Comparison of ENCODE assay signal across 8 cellular contexts in genomic region chr1:31955917-31956736, GRCh38. TPM values are rescaled to one million over a fixed set of nuclear protein-coding genes. Genes with fewer than 3 reads are reported as not detected.
DNase-seq lines count a peak whose midpoint lies in the region; ATAC-seq and TF ChIP-seq lines count a peak whose summit lies in the region.

No MANE protein-coding gene starts in this region.

- no peaks in the 10 kb centered on the region for H3K27me3 ChIP-seq in spleen (replicated peaks in 1 of 7)

- peak; percentile 62 for ATAC-seq in HG03520 (IDR thresholded peaks at IDR 0.05; ENCODE audit: unreplicated experiment)

- intact Hi-C loops in spleen (cut with DNase I; ENCODE audit: low total_unique reads), result no loop called here

- H3K4me3 ChIP-seq in astrocyte of the cerebellum (ENCODE audit: low read depth, low read length), result no peak overlapping the region
- H3K4me3 ChIP-seq in spleen, result peak overlapping the region in 1 of 8 donors; percentile 29

- TF ChIP-seq CTCF in astrocyte of the cerebellum (IDR thresholded peaks at IDR 0.05; ENCODE audit: low read depth, low read length, missing control alignments) (peak; percentile 52), spleen (IDR thresholded peaks at IDR 0.05 in 8 of 11, conservative IDR thresholded peaks at IDR 0.05 in 3 of 11) (peak; percentile 17 to 67 (median 43))

- in situ Hi-C loops in astrocyte of the cerebellum (cut with HindIII; ENCODE audit: low sequenced_read_pairs), result loop anchor here (25.0 kb wide), 2 partner anchors 169 to 294 kb away; no protein-coding TSS in a partner anchor

- WGBS in spleen, 5 donors, result 47 to 61% (median 52%) methylated on average over 10 to 11 of the region's 11 CpGs

- no peaks in the 10 kb centered on the region for H3K9me3 ChIP-seq in spleen

- H3K27ac ChIP-seq in spleen, result peak overlapping the region; percentile 37 to 95 (median 84)

- H3K4me1 ChIP-seq in spleen, result peaks cover 31 to 96% (median 63%) of the 10 kb centered on the region in 6 donors

- peak; percentile 46 for TF ChIP-seq POLR2A in GM19099 (IDR thresholded peaks at IDR 0.05; ENCODE audit: extremely low read depth, insufficient read length, low read depth)
- no peak for TF ChIP-seq POLR2A in spleen (IDR thresholded peaks at IDR 0.05)

- H3K36me3 ChIP-seq in spleen, result no peaks in the 10 kb centered on the region

- DNase-seq in AG08395 (ENCODE audit: low spot score) (peak; percentile 93), T-helper 22 cell (ENCODE audit: low read depth) (peak; percentile 71), astrocyte of the cerebellum (ENCODE audit: low read depth) (peak; percentile 98), iPS-NIHi11 (ENCODE audit: low spot score) (peak; percentile 43), spleen (peak; percentile 88), NCI-H526 treated with DMSO at 0.1 percent for 48 hours (lab: John Stamatoyannopoulos, UW) (no peak)

RNA-seq across cellular contexts. Expression of gene PTP4A2, which starts 18.0 kb away (rescaled TPM):
- total RNA-seq in spleen, result 100 to 1,000 TPM; 201 to 300 (median 254) TPM
- 100 to 1,000 TPM in 1 of 3 donors, 10 to 100 TPM in 2; 72.9 to 111 (median 94.2) TPM for polyA plus RNA-seq in spleen

RNA-seq across cellular contexts. Expression of gene KHDRBS1, which starts 57.5 kb away (rescaled TPM):
- total RNA-seq in spleen, result 100 to 1,000 TPM in 3 of 7 donors, 10 to 100 TPM in 4; 69.9 to 109 (median 97.9) TPM
- 10 to 100 TPM; 63.8 to 80.6 (median 74.5) TPM for polyA plus RNA-seq in spleen
